Comparison of ENCODE assay signal across 9 cellular contexts in the genomic region with DNA sequence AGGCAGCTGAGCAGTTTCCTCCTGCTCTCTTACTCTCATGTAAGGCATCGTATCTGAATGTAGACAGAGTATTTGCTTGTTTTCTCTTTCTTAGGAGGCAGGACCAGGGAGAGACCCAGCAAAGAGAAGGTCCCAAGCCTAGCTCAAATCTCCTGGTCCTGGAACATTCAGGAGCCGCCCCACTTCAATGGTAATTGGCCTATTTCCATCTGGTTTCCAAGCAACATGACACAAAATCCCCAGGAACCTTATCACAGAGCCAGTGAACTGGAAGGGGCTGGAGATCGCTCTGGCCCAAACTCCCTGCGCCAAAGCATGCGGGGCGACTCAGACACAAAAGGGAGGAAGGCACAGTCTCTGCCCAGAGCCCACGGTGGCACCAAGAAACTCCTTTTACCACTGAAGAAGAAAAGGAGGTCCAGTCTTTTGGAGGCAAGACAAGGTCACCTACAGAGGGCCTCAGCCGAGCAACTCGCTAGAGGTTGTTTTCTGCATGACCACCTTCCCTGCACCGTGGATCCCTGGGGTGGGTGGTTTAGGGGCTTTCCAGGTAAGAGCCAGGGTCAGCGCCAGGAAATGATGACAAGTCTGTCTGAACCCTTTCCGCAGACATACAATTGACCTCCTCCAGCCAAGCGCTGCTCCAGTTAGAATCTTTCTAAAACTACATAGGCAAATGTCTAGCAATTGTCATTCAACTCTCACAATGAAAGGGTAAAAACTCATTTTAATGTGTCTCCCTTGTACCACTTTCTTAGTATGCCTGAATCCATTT.
A peak's percentile ranks its signal among the peaks of the same experiment; 100 is the strongest.
DNase-seq lines count a peak whose midpoint lies in the region; ATAC-seq, FAIRE-seq and TF ChIP-seq lines count a peak whose summit lies in the region.
"Had no signal": no experiment of that assay in that cellular context is flagged by ENCODE, and none has a peak within 500 bp of the region (broad histone marks: within the 10 kb centered on the region; RNA-seq: fewer than 3 reads in every experiment).

No MANE protein-coding gene starts in this region.

- peak overlapping the region; percentile 2 to 81 (median 67) for H3K4me3 Mint-ChIP-seq in brain
- no peak overlapping the region for H3K4me3 Mint-ChIP-seq in nephron

- TF ChIP-seq CTCF in brain (conservative IDR thresholded peaks at IDR 0.05): no peak
- no peak for TF ChIP-seq CTCF in nephron (IDR thresholded peaks at IDR 0.05; ENCODE audit: unreplicated experiment in 3 of 3)

- H3K27ac Mint-ChIP-seq in brain (peak overlapping the region; percentile 89 to 99 (median 98)), nephron (peak overlapping the region; percentile 49 to 83 (median 60))

- TF ChIP-seq POLR2A in GM12891 (IDR thresholded peaks at IDR 0.05; ENCODE audit: low read depth, low read length): no peak

- H3K9me3 Mint-ChIP-seq in brain (peaks cover 0 to 2% (median 0%) of the 10 kb centered on the region in 5 experiments), nephron (no peaks in the 10 kb centered on the region)

- ATAC-seq in HG03565 (IDR thresholded peaks at IDR 0.05; ENCODE audit: unreplicated experiment) (peak; percentile 35), GM19328 (IDR thresholded peaks at IDR 0.05; ENCODE audit: unreplicated experiment) (no peak)

- no peak for FAIRE-seq in GM12891 (lab: Jason Lieb, UNC)
- FAIRE-seq: colon had no signal

- DNase-seq in EL (peak; percentile 10), GM12891 (ENCODE audit: insufficient read length, low spot score) (no peak), NCI-H1048 (lab: John Stamatoyannopoulos, UW) (no peak), SKM-1 (lab: John Stamatoyannopoulos, UW; ENCODE audit: unreplicated experiment) (no peak)

- H3K36me3 Mint-ChIP-seq in brain (no peaks in the 10 kb centered on the region), nephron (ENCODE audit: low read depth) (no peaks in the 10 kb centered on the region)

- H3K27me3 Mint-ChIP-seq in brain (no peaks in the 10 kb centered on the region), nephron (ENCODE audit: low read depth) (peaks cover 26% of the 10 kb centered on the region)

- H3K4me1 Mint-ChIP-seq in brain: peaks cover 86% of the 10 kb centered on the region
- H3K4me1 Mint-ChIP-seq in nephron: peaks cover 65% of the 10 kb centered on the region

TF ChIP-seq in GM12891, 5 proteins besides CTCF, POLR2A, EP300 and RAD21:
- TF ChIP-seq TAF1 (IDR thresholded peaks at IDR 0.05; ENCODE audit: low read depth, low read length): no peak
- TF ChIP-seq PAX5 (IDR thresholded peaks at IDR 0.05; ENCODE audit: insufficient read depth, low read length, severe bottlenecking): no peak
- no peak for TF ChIP-seq SPI1 (IDR thresholded peaks at IDR 0.05; ENCODE audit: low read depth, low read length)
- no peak for TF ChIP-seq POLR2AphosphoS5 (IDR thresholded peaks at IDR 0.05; ENCODE audit: low read depth, low read length)
- no peak for TF ChIP-seq POU2F2 (IDR thresholded peaks at IDR 0.05; ENCODE audit: low read depth, low read length)

Comparison
In these comparisons a context has a peak if more than half of its experiments do, and no peak if none do; other contexts are left out.
1. H3K4me3 Mint-ChIP-seq: peak in brain (5 of 5); none in nephron (0 of 3).